8 cellular contexts compared by ENCODE assay signal in genomic region chr13:46051958-46052313, GRCh38. TPM values are rescaled to one million over a fixed set of nuclear protein-coding genes. Genes with fewer than 3 reads are reported as not detected.
DNase-seq lines count a peak whose midpoint lies in the region; ATAC-seq and TF ChIP-seq lines count a peak whose summit lies in the region.

No MANE protein-coding gene starts in this region.

- DNase-seq in central memory CD8-positive, alpha-beta T cell (ENCODE audit: low spot score in 2 of 2), result no peak
- no peak for DNase-seq in HEK293T (ENCODE audit: extremely low spot score)
- DNase-seq in central memory CD4-positive, alpha-beta T cell, result no peak

- POLR2A ChIA-PET in HEK293T (lab: Yijun Ruan, JAX), result interaction anchor here (0.8 to 1.3 kb wide), 4 partner anchors 10 to 75 kb away, joined by 3 read pairs; no protein-coding TSS in a partner anchor

- H3K9me3 ChIP-seq in HUES6 (ENCODE audit: control insufficient read depth, insufficient read depth, low read depth, low read length) (no peaks in the 10 kb centered on the region), mononuclear cell (ENCODE audit: low read depth, low read length) (no peaks in the 10 kb centered on the region)

- H3K27ac ChIP-seq in HUES6 (ENCODE audit: low read depth, low read length), result peak overlapping the region; percentile 77; the same call in 1 of the 2 replicates

- H3K36me3 ChIP-seq in HUES6 (ENCODE audit: control insufficient read depth, insufficient read depth, low read length), result no peaks in the 10 kb centered on the region; the same call in 1 of the 2 replicates

- CTCF ChIA-PET in HEK293T (lab: Yijun Ruan, JAX), result no interaction called here

- H3K9me3 Mint-ChIP-seq in central memory CD8-positive, alpha-beta T cell, result no peaks in the 10 kb centered on the region

- peak overlapping the region; percentile 90 for H3K9ac ChIP-seq in HUES6 (ENCODE audit: low read length)

- H3K4me3 Mint-ChIP-seq in central memory CD8-positive, alpha-beta T cell, result peak overlapping the region; percentile 95

- peak overlapping the region; percentile 80 for H3K4me3 ChIP-seq in HUES6 (ENCODE audit: low read depth, low read length)
- H3K4me3 ChIP-seq in mononuclear cell (ENCODE audit: low read length), result peak overlapping the region; percentile 79

- H3K27me3 ChIP-seq in HUES6 (ENCODE audit: control insufficient read depth, insufficient read depth, low read length) (no peaks in the 10 kb centered on the region), mononuclear cell (ENCODE audit: insufficient read depth, low read length) (peaks cover 24% of the 10 kb centered on the region)

- ATAC-seq in GM18502 (IDR thresholded peaks at IDR 0.05; ENCODE audit: poor library complexity, unreplicated experiment) (peak; percentile 1), GM18861 (IDR thresholded peaks at IDR 0.05; ENCODE audit: unreplicated experiment) (no peak), HG03432 (IDR thresholded peaks at IDR 0.05; ENCODE audit: unreplicated experiment) (no peak)
- peak; percentile 37 for ATAC-seq in central memory CD8-positive, alpha-beta T cell (replicated peaks; ENCODE audit: extremely low read depth, poor library complexity, severe bottlenecking)

- H3K27ac Mint-ChIP-seq in central memory CD8-positive, alpha-beta T cell (ENCODE audit: low read depth), result peak overlapping the region; percentile 100

- H3K4me1 Mint-ChIP-seq in central memory CD8-positive, alpha-beta T cell, result peaks cover 36% of the 10 kb centered on the region

- H3K4me1 ChIP-seq in HUES6 (ENCODE audit: control insufficient read depth, insufficient read depth, low read length) (peaks cover 7% of the 10 kb centered on the region), mononuclear cell (ENCODE audit: insufficient read depth, low read length) (peaks cover 27% of the 10 kb centered on the region)

- peaks cover 8% of the 10 kb centered on the region for H3K36me3 Mint-ChIP-seq in central memory CD8-positive, alpha-beta T cell (ENCODE audit: insufficient read depth)

- H3K27me3 Mint-ChIP-seq in central memory CD8-positive, alpha-beta T cell, result peaks cover 31% of the 10 kb centered on the region

TF ChIP-seq in HEK293T, 16 proteins besides CTCF, POLR2A, EP300 and RAD21:
- TF ChIP-seq ARNT (IDR thresholded peaks at IDR 0.05), result no peak
- TF ChIP-seq FOXK2 (IDR thresholded peaks at IDR 0.05), result no peak
- TF ChIP-seq FOXM1 (IDR thresholded peaks at IDR 0.05; ENCODE audit: borderline replicate concordance), result no peak
- TF ChIP-seq BHLHE40 (IDR thresholded peaks at IDR 0.05; ENCODE audit: borderline replicate concordance), result no peak
- TF ChIP-seq ELF4 (IDR thresholded peaks at IDR 0.05), result no peak
- TF ChIP-seq ZNF384 (IDR thresholded peaks at IDR 0.05), result no peak
- no peak for TF ChIP-seq FOXA1 (IDR thresholded peaks at IDR 0.05)
- no peak for TF ChIP-seq L3MBTL2 (conservative IDR thresholded peaks at IDR 0.05)
- TF ChIP-seq SP1 (IDR thresholded peaks at IDR 0.05), result no peak
- no peak for TF ChIP-seq SUZ12 (IDR thresholded peaks at IDR 0.05)
- TF ChIP-seq HDGF (IDR thresholded peaks at IDR 0.05; ENCODE audit: borderline replicate concordance), result no peak
TF ChIP-seq in HEK293T: peak in this region for 0.

RNA-seq across cellular contexts. Expression of gene ZC3H13, which starts 0.6 kb away (rescaled TPM):
- 26.8 TPM for total RNA-seq in mononuclear cell

RNA-seq across cellular contexts. Expression of gene CPB2, which starts 52.9 kb away (rescaled TPM):
- not detected for total RNA-seq in mononuclear cell

Comparison
In these comparisons a context has a peak if more than half of its experiments do, and no peak if none do; other contexts are left out.
1. ATAC-seq: peak in GM18502 (single experiment) and central memory CD8-positive, alpha-beta T cell (single experiment); none in GM18861 (single experiment) and HG03432 (single experiment).